Comparison of ENCODE assay signal across 15 cellular contexts in the genomic region with DNA sequence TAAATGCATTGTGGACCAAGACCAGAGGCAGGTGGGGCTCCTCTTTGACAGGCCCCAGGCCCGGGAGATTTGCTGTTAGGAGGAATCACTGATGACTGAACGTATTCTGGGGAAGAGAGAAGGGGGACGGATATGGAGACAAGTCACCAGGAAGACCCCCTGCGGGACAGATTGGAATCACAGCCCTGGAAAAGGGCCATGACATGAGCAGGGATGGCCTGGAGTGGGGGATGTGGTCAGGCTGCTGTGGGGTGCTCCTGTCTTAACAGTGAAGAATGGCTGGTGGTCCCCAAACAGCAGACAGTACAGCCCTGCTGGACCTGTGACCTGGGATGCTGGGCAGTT. TPM values are rescaled to one million over a fixed set of nuclear protein-coding genes. Genes with fewer than 3 reads are reported as not detected.
DNase-seq lines count a peak whose midpoint lies in the region; ATAC-seq and TF ChIP-seq lines count a peak whose summit lies in the region.
"Had no signal": no experiment of that assay in that cellular context is flagged by ENCODE, and none has a peak within 500 bp of the region (broad histone marks: within the 10 kb centered on the region; RNA-seq: fewer than 3 reads in every experiment).

No MANE protein-coding gene starts in this region.

- H3K9me3 Mint-ChIP-seq in neural progenitor cell = peaks cover under 1% of the 10 kb centered on the region
- H3K9me3 Mint-ChIP-seq: GM23338, H9 had no signal

- H3K27me3 ChIP-seq in A673 (replicated peaks; ENCODE audit: insufficient read depth, low read depth, low read length, poor library complexity) (no peaks in the 10 kb centered on the region), DOHH2 (ENCODE audit: control insufficient read depth, low read length) (no peaks in the 10 kb centered on the region), neural progenitor cell (no peaks in the 10 kb centered on the region), suprapubic skin (peaks cover 75% of the 10 kb centered on the region)

- ATAC-seq in GM18873 (IDR thresholded peaks at IDR 0.05; ENCODE audit: low FRiP score, unreplicated experiment) = no peak
- ATAC-seq: GM23338, HepG2 had no signal

- peak overlapping the region; percentile 83 for H3K4me2 ChIP-seq in DOHH2 (ENCODE audit: low read length)
- H3K4me2 ChIP-seq in neural progenitor cell = no peak overlapping the region
- H3K4me2 ChIP-seq: GM23338, KMS-11 had no signal

- H3K27ac ChIP-seq in A673 (ENCODE audit: low read depth, low read length, poor library complexity, severe bottlenecking) (no peak overlapping the region), DOHH2 (ENCODE audit: low read depth, low read length) (peak overlapping the region; percentile 89), neural progenitor cell (no peak overlapping the region), suprapubic skin (no peak overlapping the region)
- H3K27ac ChIP-seq: KMS-11 had no signal

- H3K79me2 ChIP-seq in DOHH2 (ENCODE audit: control insufficient read depth, low read length) = no peaks in the 10 kb centered on the region
- no peaks in the 10 kb centered on the region for H3K79me2 ChIP-seq in neural progenitor cell (ENCODE audit: low read depth)

- no peaks in the 10 kb centered on the region for H3K36me3 Mint-ChIP-seq in neural progenitor cell
- H3K36me3 Mint-ChIP-seq: CD8-positive, alpha-beta memory T cell had no signal

- H3K36me3 ChIP-seq in A673 (ENCODE audit: insufficient read depth, low read length, poor library complexity, severe bottlenecking) (no peaks in the 10 kb centered on the region), DOHH2 (ENCODE audit: control insufficient read depth, low read length) (0 out of 2 replicates have a peak, but pooled peaks cover 8% of the 10 kb centered on the region), neural progenitor cell (no peaks in the 10 kb centered on the region), suprapubic skin (no peaks in the 10 kb centered on the region)

- no peak overlapping the region for H3K4me3 Mint-ChIP-seq in neural progenitor cell
- H3K4me3 Mint-ChIP-seq: CD8-positive, alpha-beta memory T cell; GM23338; H9 had no signal

- H3F3A ChIP-seq in DOHH2 (ENCODE audit: control insufficient read depth, insufficient read depth) = peaks cover 16% of the 10 kb centered on the region
- H3F3A ChIP-seq in neural progenitor cell (ENCODE audit: low read depth) = peaks cover 21% of the 10 kb centered on the region

- WGBS in suprapubic skin = 81% methylated on average over 4 of the region's 4 CpGs

- H3K4me1 Mint-ChIP-seq in neural progenitor cell = peaks cover 38% of the 10 kb centered on the region

- no TSS peak for BruUV-seq in A673 (replicated peaks; lab: Mats Ljungman, UMichigan)

- no peaks in the 10 kb centered on the region for H4K20me1 ChIP-seq in DOHH2 (ENCODE audit: control insufficient read depth, insufficient read depth, low read depth, low read length)
- H4K20me1 ChIP-seq in neural progenitor cell (ENCODE audit: low read depth) = no peaks in the 10 kb centered on the region

- H3K27ac Mint-ChIP-seq in neural progenitor cell = peak overlapping the region; percentile 13
- H3K27ac Mint-ChIP-seq: CD8-positive, alpha-beta memory T cell; GM23338; H9 had no signal

- DNase-seq in A673 (ENCODE audit: low spot score) = peak; percentile 83
- DNase-seq in SK-N-DZ (ENCODE audit: low spot score) = peak; percentile 59
- DNase-seq in neural progenitor cell (ENCODE audit: low spot score) = no peak
- DNase-seq in suprapubic skin (ENCODE audit: low spot score in 2 of 2) = no peak
- DNase-seq in DMS79 (lab: John Stamatoyannopoulos, UW) = no peak
- DNase-seq: 8988T; ACHN; CD8-positive, alpha-beta memory T cell had no signal

- POLR2A ChIA-PET in A673 (lab: Charles Lee; ENCODE audit: low non-redundant PET) = no interaction called here

- no peaks in the 10 kb centered on the region for H3K9me2 ChIP-seq in DOHH2 (replicated peaks; ENCODE audit: control insufficient read depth, low read length)

- TF ChIP-seq CTCF in A673 (conservative IDR thresholded peaks at IDR 0.05; ENCODE audit: low read depth, low read length) (no peak), DOHH2 (IDR thresholded peaks at IDR 0.05; ENCODE audit: low read depth, low read length, poor library complexity, severe bottlenecking) (no peak), neural progenitor cell (IDR thresholded peaks at IDR 0.05) (no peak), suprapubic skin (IDR thresholded peaks at IDR 0.05) (no peak)

- H3K4me1 ChIP-seq in A673 (ENCODE audit: insufficient read depth, low read length, poor library complexity, severe bottlenecking) (peaks cover 41% of the 10 kb centered on the region), DOHH2 (ENCODE audit: control insufficient read depth, low read length) (peaks cover 80% of the 10 kb centered on the region), neural progenitor cell (peaks cover 20% of the 10 kb centered on the region), suprapubic skin (peaks cover 10% of the 10 kb centered on the region)

- peaks cover 18% of the 10 kb centered on the region for H3K27me3 Mint-ChIP-seq in neural progenitor cell (ENCODE audit: insufficient read depth, low read depth)

- no peak for TF ChIP-seq EP300 in suprapubic skin (IDR thresholded peaks at IDR 0.05)

- CTCF ChIA-PET in A673 (lab: Charles Lee) = no interaction called here

- H2AFZ ChIP-seq in neural progenitor cell (replicated peaks) = no peak overlapping the region
- H2AFZ ChIP-seq: GM23338 had no signal

- intact Hi-C loops in A673 (cut with micrococcal nuclease; ENCODE audit: unreplicated experiment) = no loop called here

- no peak for TF ChIP-seq POLR2A in suprapubic skin (IDR thresholded peaks at IDR 0.05)

- H3K9me3 ChIP-seq in A673 (ENCODE audit: low read depth, low read length, poor library complexity, severe bottlenecking) = no peaks in the 10 kb centered on the region
- no peaks in the 10 kb centered on the region for H3K9me3 ChIP-seq in DOHH2 (ENCODE audit: control insufficient read depth, insufficient read depth, low read length)
- H3K9me3 ChIP-seq in neural progenitor cell (ENCODE audit: low read depth) = no peaks in the 10 kb centered on the region
- no peaks in the 10 kb centered on the region for H3K9me3 ChIP-seq in suprapubic skin
- H3K9me3 ChIP-seq: Caco-2 had no signal

- H3K4me3 ChIP-seq in A673 (ENCODE audit: low read depth, low read length, poor library complexity, severe bottlenecking) (no peak overlapping the region), DOHH2 (ENCODE audit: low read length) (peak overlapping the region; percentile 56), neural progenitor cell (no peak overlapping the region), suprapubic skin (no peak overlapping the region)
- H3K4me3 ChIP-seq: GM23338 had no signal

- H3K9ac ChIP-seq in neural progenitor cell = no peak overlapping the region
- H3K9ac ChIP-seq: KMS-11 had no signal

RNA-seq across cellular contexts. Expression of a gene that starts 23.7 kb away (rescaled TPM):
- 1.1 and 3.7 TPM in 2 replicates for total RNA-seq in A673 (2021)
- polyA plus RNA-seq in SK-N-DZ (2014; cell fraction: cytosol; rRNA removed) = 12.6 and 22.8 TPM in 2 replicates
- polyA plus RNA-seq in SK-N-DZ (2014; cell fraction: nucleus; rRNA removed) = 28.9 and 49.6 TPM in 2 replicates
- total RNA-seq in neural progenitor cell (ENCODE audit: low replicate concordance) = 1.8 and 6.0 TPM in 2 replicates
- under 1 TPM in 3 of 4 donors, not detected in 1; 0.26 to 0.72 (median 0.30) TPM for total RNA-seq in suprapubic skin

Comparison
In these comparisons a context has a peak if more than half of its experiments do, and no peak if none do; other contexts are left out.
1. DNase-seq: peak in A673 (single experiment) and SK-N-DZ (single experiment); none in neural progenitor cell (single experiment), suprapubic skin (0 of 2) and DMS79 (single experiment).